ENCODE assay signal across 25 cellular contexts in genomic region chr13:85543144-85543543, GRCh38.
DNase-seq lines count a peak whose midpoint lies in the region; TF ChIP-seq lines count a peak whose summit lies in the region.
"Had no signal": no experiment of that assay in that cellular context is flagged by ENCODE, and none has a peak within 500 bp of the region (broad histone marks: within the 10 kb centered on the region; RNA-seq: fewer than 3 reads in every experiment).

No MANE protein-coding gene starts in this region.

- H3K36me3 Mint-ChIP-seq in MCF 10A (ENCODE audit: insufficient read depth, unreplicated experiment): no peaks in the 10 kb centered on the region
- H3K36me3 Mint-ChIP-seq: activated naive CD8-positive, alpha-beta T cell; stimulated activated effector memory CD8-positive, alpha-beta T cell treated with anti-CD3 and anti-CD28 coated beads, Interleukin-12 subunit alpha, Interleukin-12 subunit beta, amount 100 ng/mL, for 72 hours had no signal

- H3F3A ChIP-seq in PC-9 (ENCODE audit: insufficient read depth, low read depth): no peaks in the 10 kb centered on the region

- H3K27ac ChIP-seq in breast epithelium (no peak overlapping the region), PC-9 (no peak overlapping the region)
- H3K27ac ChIP-seq: A549, body of pancreas, gastroesophageal sphincter, prostate gland, RWPE1, testis, vagina had no signal

- BruUV-seq in MCF 10A (replicated peaks; lab: Mats Ljungman, UMichigan) (no TSS peak), PC-9 (replicated peaks; lab: Mats Ljungman, UMichigan) (no TSS peak)

- H3K79me2 ChIP-seq in PC-9 (ENCODE audit: low read depth): no peaks in the 10 kb centered on the region

- H3K9me3 ChIP-seq in breast epithelium (peaks cover 0 to 2% of the 10 kb centered on the region in 2 donors), PC-9 (ENCODE audit: insufficient read depth, low read depth) (no peaks in the 10 kb centered on the region; the same call in 1 of the 2 replicates)
- H3K9me3 ChIP-seq: A549, BE2C, body of pancreas, HAP-1, prostate gland, testis, vagina had no signal

- POLR2A ChIA-PET in MCF 10A (lab: Yijun Ruan, JAX): interaction anchor here (1.1 kb wide), 1 partner anchor 44 kb away, joined by 3 read pairs; no protein-coding TSS in a partner anchor
- POLR2A ChIA-PET in PC-9 (lab: Charles Lee; ENCODE audit: unreplicated experiment): interaction anchor here (0.6 kb wide), 1 partner anchor 50 kb away, joined by 3 read pairs; no protein-coding TSS in a partner anchor

- H3K4me1 ChIP-seq in breast epithelium (no peaks in the 10 kb centered on the region), PC-9 (replicated peaks; ENCODE audit: insufficient read depth) (no peaks in the 10 kb centered on the region)
- H3K4me1 ChIP-seq: BE2C, body of pancreas, gastroesophageal sphincter, HAP-1, prostate gland, testis, vagina had no signal

- H2AFZ ChIP-seq in PC-9: no peak overlapping the region

- H3K9me2 ChIP-seq in PC-9 (ENCODE audit: insufficient read depth): no peaks in the 10 kb centered on the region

- DNase-seq in MCF 10A (ENCODE audit: unreplicated experiment): peak; percentile 73
- DNase-seq in breast epithelium (ENCODE audit: low spot score in 2 of 2): no peak
- DNase-seq in SK-MEL-5 (ENCODE audit: low read depth, low spot score): peak; percentile 9
- peak; percentile 53 for DNase-seq in epithelial cell of esophagus (ENCODE audit: low read depth)
- DNase-seq in GDM1 (lab: John Stamatoyannopoulos, UW): no peak
- DNase-seq in NCI-H774 (lab: John Stamatoyannopoulos, UW): no peak
- no peak for DNase-seq in PC-9
- no peak for DNase-seq in kidney tubule cell (ENCODE audit: low spot score)
- DNase-seq: activated CD4-positive, alpha-beta T cell treated with anti-CD3 and anti-CD28 coated beads, Interleukin-2, amount 10 ng/mL, durations not matched to agents 24 days and 14 days; BE2C; body of pancreas; COR-L47; cortex of kidney; NCI-H1694 treated with DMSO at 0.1 percent for 48 hours; NCI-H2227 treated with DMSO at 0.1 percent for 48 hours; T-helper 1 cell; testis had no signal

- H3K36me3 ChIP-seq in breast epithelium: no peaks in the 10 kb centered on the region
- H3K36me3 ChIP-seq in PC-9 (ENCODE audit: low read depth): no peaks in the 10 kb centered on the region
- H3K36me3 ChIP-seq: BE2C, gastroesophageal sphincter, HAP-1, prostate gland, vagina had no signal

- no peak for TF ChIP-seq CTCF in MCF 10A (IDR thresholded peaks at IDR 0.05; ENCODE audit: unreplicated experiment)
- no peak for TF ChIP-seq CTCF in breast epithelium (IDR thresholded peaks at IDR 0.05)
- no peak for TF ChIP-seq CTCF in epithelial cell of esophagus (IDR thresholded peaks at IDR 0.05; ENCODE audit: insufficient read depth, low read depth, low read length, missing control alignments)
- TF ChIP-seq CTCF in PC-9 (conservative IDR thresholded peaks at IDR 0.05): no peak

- no peak overlapping the region for H3K4me3 ChIP-seq in breast epithelium
- H3K4me3 ChIP-seq in epithelial cell of esophagus (ENCODE audit: low read length): no peak overlapping the region
- no peak overlapping the region for H3K4me3 ChIP-seq in PC-9
- H3K4me3 ChIP-seq: A549, body of pancreas, gastroesophageal sphincter, HAP-1, prostate gland, testis, vagina had no signal

- intact Hi-C loops in MCF 10A (cut with micrococcal nuclease) (no loop called here), breast epithelium (cut with DNase I; ENCODE audit: low total_unique reads) (no loop called here), PC-9 (cut with micrococcal nuclease; ENCODE audit: unreplicated experiment) (no loop called here)

- H3K4me3 Mint-ChIP-seq in MCF 10A (ENCODE audit: unreplicated experiment): no peak overlapping the region
- H3K4me3 Mint-ChIP-seq: activated CD4-positive, alpha-beta T cell treated with anti-CD3 and anti-CD28 coated beads, Interleukin-2, amount 10 ng/mL, durations not matched to agents 24 days and 14 days; activated naive CD8-positive, alpha-beta T cell; stimulated activated effector memory CD8-positive, alpha-beta T cell treated with anti-CD3 and anti-CD28 coated beads, Interleukin-12 subunit alpha, Interleukin-12 subunit beta, amount 100 ng/mL, for 72 hours had no signal

- no peaks in the 10 kb centered on the region for H3K27me3 Mint-ChIP-seq in MCF 10A (ENCODE audit: insufficient read depth, unreplicated experiment)
- H3K27me3 Mint-ChIP-seq: activated CD4-positive, alpha-beta T cell treated with anti-CD3 and anti-CD28 coated beads, Interleukin-2, amount 10 ng/mL, durations not matched to agents 24 days and 14 days; activated naive CD8-positive, alpha-beta T cell had no signal

- CTCF ChIA-PET in MCF 10A (lab: Yijun Ruan, JAX): interaction anchor here (1.6 kb wide), 1 partner anchor 13 kb away, joined by 5 read pairs; no protein-coding TSS in a partner anchor
- CTCF ChIA-PET in PC-9 (lab: Charles Lee): no interaction called here

- H3K9me3 Mint-ChIP-seq in MCF 10A (ENCODE audit: unreplicated experiment): peaks cover 6% of the 10 kb centered on the region
- H3K9me3 Mint-ChIP-seq: activated CD4-positive, alpha-beta T cell treated with anti-CD3 and anti-CD28 coated beads, Interleukin-2, amount 10 ng/mL, durations not matched to agents 24 days and 14 days had no signal

- TF ChIP-seq POLR2A in breast epithelium (IDR thresholded peaks at IDR 0.05): no peak

- peaks cover 13% of the 10 kb centered on the region for H3K4me1 Mint-ChIP-seq in MCF 10A (ENCODE audit: insufficient read depth, unreplicated experiment)
- H3K4me1 Mint-ChIP-seq: stimulated activated effector memory CD8-positive, alpha-beta T cell treated with anti-CD3 and anti-CD28 coated beads, Interleukin-12 subunit alpha, Interleukin-12 subunit beta, amount 100 ng/mL, for 72 hours had no signal

- H3K4me2 ChIP-seq in PC-9: no peak overlapping the region
- H3K4me2 ChIP-seq: A549 had no signal

- no peak overlapping the region for H3K27ac Mint-ChIP-seq in MCF 10A (ENCODE audit: low read depth, unreplicated experiment)
- H3K27ac Mint-ChIP-seq: activated CD4-positive, alpha-beta T cell treated with anti-CD3 and anti-CD28 coated beads, Interleukin-2, amount 10 ng/mL, durations not matched to agents 24 days and 14 days; activated naive CD8-positive, alpha-beta T cell; stimulated activated effector memory CD8-positive, alpha-beta T cell treated with anti-CD3 and anti-CD28 coated beads, Interleukin-12 subunit alpha, Interleukin-12 subunit beta, amount 100 ng/mL, for 72 hours had no signal

- in situ Hi-C loops in SK-MEL-5 (cut with HindIII; ENCODE audit: low pct_unique_long_range_greater_than_20kb, low sequenced_read_pairs): no loop called here

- H4K20me1 ChIP-seq in PC-9 (ENCODE audit: insufficient read depth): no peaks in the 10 kb centered on the region

- H3K27me3 ChIP-seq in breast epithelium: no peaks in the 10 kb centered on the region
- no peaks in the 10 kb centered on the region for H3K27me3 ChIP-seq in PC-9 (ENCODE audit: insufficient read depth, low read depth)
- H3K27me3 ChIP-seq: BE2C, body of pancreas, gastroesophageal sphincter, testis, vagina had no signal

Comparison
In these comparisons a context has a peak if more than half of its experiments do, and no peak if none do; other contexts are left out.
1. DNase-seq: peak in MCF 10A (single experiment), SK-MEL-5 (single experiment) and epithelial cell of esophagus (single experiment); none in breast epithelium (0 of 2), GDM1 (single experiment), NCI-H774 (single experiment), PC-9 (0 of 2) and kidney tubule cell (single experiment).